In the genomic region with DNA sequence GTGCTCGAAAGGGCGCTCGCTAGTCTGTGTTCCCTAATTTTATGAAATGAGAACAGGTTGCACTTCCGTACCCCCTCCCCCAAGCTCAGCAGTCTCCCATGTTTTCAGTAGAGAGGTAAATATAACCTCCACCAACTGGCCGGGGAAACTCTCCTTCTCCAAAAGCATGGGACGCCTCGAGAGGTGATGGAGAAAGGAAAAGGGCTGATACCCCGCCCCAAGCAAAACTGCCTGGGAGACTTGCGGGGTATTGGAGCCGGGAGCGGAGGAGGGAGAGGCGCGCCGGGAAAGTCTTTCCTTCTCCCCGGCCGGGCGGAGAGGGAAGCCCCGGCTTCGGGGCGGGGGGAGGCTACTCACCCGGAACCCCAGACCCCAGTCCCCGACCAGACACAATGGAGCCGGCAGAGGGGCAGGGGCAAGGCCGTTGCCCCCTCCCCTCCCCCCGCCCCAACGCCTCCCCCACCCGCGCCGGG, we compare ENCODE assay signal across 8 cellular contexts. TPM values are rescaled to one million over a fixed set of nuclear protein-coding genes. Genes with fewer than 3 reads are reported as not detected.
DNase-seq lines count a peak whose midpoint lies in the region; ATAC-seq and TF ChIP-seq lines count a peak whose summit lies in the region.

No MANE protein-coding gene starts in this region.

- peaks cover 23% of the 10 kb centered on the region for H3K4me1 ChIP-seq in A673 (ENCODE audit: insufficient read depth, low read length, poor library complexity, severe bottlenecking)
- peaks cover 5% of the 10 kb centered on the region for H3K4me1 ChIP-seq in NT2/D1 (ENCODE audit: insufficient read depth, insufficient read length)
- H3K4me1 ChIP-seq in ascending aorta = peaks cover 3 to 11% of the 10 kb centered on the region in 2 donors
- peaks cover 2% of the 10 kb centered on the region; the same call in 1 of the 2 replicates for H3K4me1 ChIP-seq in iPS DF 6.9 (ENCODE audit: control insufficient read depth, insufficient read depth, low read length)

- DNase-seq in A673 (ENCODE audit: low spot score) = peak; percentile 48
- DNase-seq in NT2/D1 (ENCODE audit: low read depth, low spot score) = no peak
- DNase-seq in ascending aorta (ENCODE audit: low spot score in 2 of 2) = no peak
- DNase-seq in iPS DF 6.9 (ENCODE audit: low read depth, low spot score) = no peak
- DNase-seq in retinal pigment epithelial cell (ENCODE audit: low read depth) = no peak
- no peak for DNase-seq in SW 1271 (lab: John Stamatoyannopoulos, UW)

- POLR2A ChIA-PET in A673 (lab: Charles Lee; ENCODE audit: low non-redundant PET) = no interaction called here

- CTCF ChIA-PET in A673 (lab: Charles Lee) = no interaction called here

- no CpG with 5 or more reads among the region's 29 CpGs for WGBS in iPS DF 6.9 (ENCODE audit: insufficient coverage, insufficient read length)

- H3K27ac ChIP-seq in A673 (ENCODE audit: low read depth, low read length, poor library complexity, severe bottlenecking) = peak overlapping the region; percentile 78
- peak overlapping the region; percentile 84 to 89 for H3K27ac ChIP-seq in ascending aorta
- no peak overlapping the region for H3K27ac ChIP-seq in iPS DF 6.9 (ENCODE audit: low read length)

- H3K27me3 ChIP-seq in A673 (replicated peaks; ENCODE audit: insufficient read depth, low read depth, low read length, poor library complexity) = no peaks in the 10 kb centered on the region
- no peaks in the 10 kb centered on the region for H3K27me3 ChIP-seq in NT2/D1 (ENCODE audit: insufficient read depth, insufficient read length)
- H3K27me3 ChIP-seq in ascending aorta = no peaks in the 10 kb centered on the region
- H3K27me3 ChIP-seq in iPS DF 6.9 (ENCODE audit: control insufficient read depth, insufficient read depth, low read length) = no peaks in the 10 kb centered on the region

- H3K4me3 ChIP-seq in A673 (ENCODE audit: low read depth, low read length, poor library complexity, severe bottlenecking) = peak overlapping the region; percentile 82
- peak overlapping the region; percentile 68 for H3K4me3 ChIP-seq in GM12875 (ENCODE audit: low read depth, low read length)
- H3K4me3 ChIP-seq in NT2/D1 (ENCODE audit: insufficient read length, low read depth) = peak overlapping the region; percentile 49
- peak overlapping the region; percentile 96 to 100 for H3K4me3 ChIP-seq in ascending aorta
- H3K4me3 ChIP-seq in iPS DF 6.9 (ENCODE audit: low read length) = peak overlapping the region; percentile 90; the same call in 1 of the 2 replicates
- H3K4me3 ChIP-seq in retinal pigment epithelial cell (ENCODE audit: low read length) = peak overlapping the region; percentile 92

- no peaks in the 10 kb centered on the region for H3K36me3 ChIP-seq in A673 (ENCODE audit: insufficient read depth, low read length, poor library complexity, severe bottlenecking)
- no peaks in the 10 kb centered on the region for H3K36me3 ChIP-seq in NT2/D1 (ENCODE audit: insufficient read depth, insufficient read length, low read length)
- no peaks in the 10 kb centered on the region for H3K36me3 ChIP-seq in ascending aorta
- no peaks in the 10 kb centered on the region for H3K36me3 ChIP-seq in iPS DF 6.9 (ENCODE audit: control insufficient read depth, insufficient read depth, low read length)

- intact Hi-C loops in A673 (cut with micrococcal nuclease; ENCODE audit: unreplicated experiment) = no loop called here
- intact Hi-C loops in ascending aorta (cut with DNase I) = loop anchor here (1.0 to 5.0 kb wide), 2 partner anchors 120 to 187 kb away; a partner anchor contains a TSS

- ATAC-seq in HG03060 (IDR thresholded peaks at IDR 0.05; ENCODE audit: low read depth, unreplicated experiment) = peak; percentile 17

- H3K9me3 ChIP-seq in A673 (ENCODE audit: low read depth, low read length, poor library complexity, severe bottlenecking) = no peaks in the 10 kb centered on the region
- no peaks in the 10 kb centered on the region for H3K9me3 ChIP-seq in NT2/D1 (ENCODE audit: insufficient read depth, low read length)
- H3K9me3 ChIP-seq in ascending aorta = no peaks in the 10 kb centered on the region
- H3K9me3 ChIP-seq in iPS DF 6.9 (ENCODE audit: control insufficient read depth, insufficient read depth, low read length) = no peaks in the 10 kb centered on the region

- TF ChIP-seq CTCF in A673 (conservative IDR thresholded peaks at IDR 0.05; ENCODE audit: low read depth, low read length) (no peak), GM12875 (IDR thresholded peaks at IDR 0.05; ENCODE audit: borderline replicate concordance, insufficient read depth, low read depth, low read length) (no peak), ascending aorta (IDR thresholded peaks at IDR 0.05) (no peak), retinal pigment epithelial cell (conservative IDR thresholded peaks at IDR 0.05; ENCODE audit: low read depth, low read length) (no peak)

- peak overlapping the region; percentile 88 for H3K9ac ChIP-seq in NT2/D1 (ENCODE audit: insufficient read length, low read depth)

- BruUV-seq in A673 (replicated peaks; lab: Mats Ljungman, UMichigan) = no TSS peak

RNA-seq across cellular contexts. Expression of a gene that starts 0.6 kb away (rescaled TPM):
- 60.9 and 75.3 TPM in 2 replicates for total RNA-seq in A673 (2021)
- 8.4 TPM for total RNA-seq in ascending aorta
